ENCODE assay signal across 15 cellular contexts in the genomic region with DNA sequence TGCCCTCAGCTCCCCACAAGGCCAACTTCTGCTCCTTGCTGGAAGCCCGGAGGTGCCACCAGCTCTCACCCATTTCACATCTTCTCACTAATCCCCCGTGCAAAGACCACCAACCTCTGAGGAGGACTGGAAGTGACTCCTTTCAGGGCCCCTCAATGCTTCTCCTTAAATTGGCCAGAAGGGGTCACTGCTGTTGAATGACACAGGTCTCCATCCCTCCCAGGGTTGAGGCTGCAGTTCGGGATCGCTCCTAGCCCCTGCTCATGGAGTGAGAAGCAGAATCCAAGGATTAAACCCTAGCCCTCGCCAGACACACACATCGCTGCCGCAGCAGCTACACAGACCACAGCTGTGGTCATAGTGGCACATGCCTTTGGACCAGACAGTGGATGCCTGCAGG.
DNase-seq lines count a peak whose midpoint lies in the region; ATAC-seq and TF ChIP-seq lines count a peak whose summit lies in the region.
"Had no signal": no experiment of that assay in that cellular context is flagged by ENCODE, and none has a peak within 500 bp of the region (broad histone marks: within the 10 kb centered on the region; RNA-seq: fewer than 3 reads in every experiment).

No MANE protein-coding gene starts in this region.

- DNase-seq in cardiac muscle cell (ENCODE audit: low read depth in 1 of 2, low spot score in 1 of 2) (peak; percentile 29 to 57), right atrium auricular region (ENCODE audit: low spot score) (no peak), WERI-Rb-1 (peak; percentile 41), left ventricle myocardium superior (no peak), midbrain (lab: John Stamatoyannopoulos, UW) (no peak), COLO668 (lab: John Stamatoyannopoulos, UW; ENCODE audit: unreplicated experiment) (no peak)
- DNase-seq in central memory CD4-positive, alpha-beta T cell, result no peak
- DNase-seq: activated CD8-positive, alpha-beta memory T cell treated with anti-CD3 and anti-CD28 coated beads, Interleukin-2, amount 10 ng/mL, durations not matched to agents 7 days and 5 days; AML-193; KG1; T-cell had no signal

- H3K9me3 ChIP-seq in cardiac muscle cell (ENCODE audit: low read depth) (no peaks in the 10 kb centered on the region), right atrium auricular region (peaks cover 0 to 27% of the 10 kb centered on the region in 2 donors), WERI-Rb-1 (ENCODE audit: severe bottlenecking) (peaks cover 11% of the 10 kb centered on the region)
- H3K9me3 ChIP-seq: ascending aorta had no signal

- TF ChIP-seq CTCF in cardiac muscle cell (IDR thresholded peaks at IDR 0.05; ENCODE audit: low read depth, low read length) (peak; percentile 53), right atrium auricular region (IDR thresholded peaks at IDR 0.05) (peak in 1 of 2 donors; percentile 49), WERI-Rb-1 (IDR thresholded peaks at IDR 0.05; ENCODE audit: low read depth, low read length) (peak; percentile 74)

- intact Hi-C loops in left ventricle myocardium superior (cut with micrococcal nuclease), result no loop called here

- H3K27me3 ChIP-seq in cardiac muscle cell, result no peaks in the 10 kb centered on the region
- H3K27me3 ChIP-seq in right atrium auricular region, result no peaks in the 10 kb centered on the region
- peaks cover 29% of the 10 kb centered on the region for H3K27me3 ChIP-seq in WERI-Rb-1 (ENCODE audit: insufficient read depth, low read depth, severe bottlenecking)
- H3K27me3 ChIP-seq: ascending aorta, gastroesophageal sphincter had no signal

- H3K36me3 ChIP-seq in cardiac muscle cell (no peaks in the 10 kb centered on the region), right atrium auricular region (peaks cover 6% of the 10 kb centered on the region), WERI-Rb-1 (no peaks in the 10 kb centered on the region)
- H3K36me3 ChIP-seq: ascending aorta had no signal

- H3K4me1 ChIP-seq in cardiac muscle cell (ENCODE audit: low read depth) (no peaks in the 10 kb centered on the region), right atrium auricular region (no peaks in the 10 kb centered on the region)
- H3K4me1 ChIP-seq: ascending aorta, gastroesophageal sphincter had no signal

- ATAC-seq in left ventricle myocardium superior (peak; percentile 45), GM21423 (IDR thresholded peaks at IDR 0.05; ENCODE audit: unreplicated experiment) (no peak)
- ATAC-seq: activated CD8-positive, alpha-beta memory T cell treated with anti-CD3 and anti-CD28 coated beads, Interleukin-2, amount 10 ng/mL, durations not matched to agents 7 days and 5 days; gastroesophageal sphincter; T-cell had no signal

- H3K27ac ChIP-seq in cardiac muscle cell, result no peak overlapping the region
- no peak overlapping the region for H3K27ac ChIP-seq in right atrium auricular region
- no peak overlapping the region for H3K27ac ChIP-seq in WERI-Rb-1
- H3K27ac ChIP-seq: ascending aorta, gastroesophageal sphincter, skin epidermis had no signal

- H3K4me3 ChIP-seq in cardiac muscle cell, result no peak overlapping the region
- H3K4me3 ChIP-seq in right atrium auricular region, result no peak overlapping the region
- no peak overlapping the region for H3K4me3 ChIP-seq in WERI-Rb-1 (ENCODE audit: low read depth, low read length)
- H3K4me3 ChIP-seq: ascending aorta, gastroesophageal sphincter, skin epidermis had no signal

Comparison
In these comparisons a context has a peak if more than half of its experiments do, and no peak if none do; other contexts are left out.
1. DNase-seq: peak in cardiac muscle cell (2 of 2) and WERI-Rb-1 (single experiment); none in right atrium auricular region (single experiment), left ventricle myocardium superior (single experiment), midbrain (single experiment), COLO668 (single experiment) and central memory CD4-positive, alpha-beta T cell (single experiment).